Comparison of ENCODE assay signal across 8 cellular contexts in genomic region chr6:29887330-29887818, GRCh38. TPM values are rescaled to one million over a fixed set of nuclear protein-coding genes. Genes with fewer than 3 reads are reported as not detected.
DNase-seq lines count a peak whose midpoint lies in the region; ATAC-seq and TF ChIP-seq lines count a peak whose summit lies in the region.

No MANE protein-coding gene starts in this region.

- H3K27ac ChIP-seq in parathyroid adenoma, result peak overlapping the region; percentile 79

- H3K36me3 ChIP-seq in Caco-2 (ENCODE audit: control insufficient read depth, insufficient read depth, low read length) (no peaks in the 10 kb centered on the region), Loucy (ENCODE audit: insufficient read depth, low read length) (no peaks in the 10 kb centered on the region), parathyroid adenoma (ENCODE audit: control insufficient read depth, insufficient read depth, low read length) (no peaks in the 10 kb centered on the region)

- CTCF ChIA-PET in Caco-2 (lab: Charles Lee), result interaction anchor here (1.1 kb wide), 1 partner anchor 78 kb away, joined by 4 read pairs; no protein-coding TSS in a partner anchor

- intact Hi-C loops in Caco-2 (cut with micrococcal nuclease; ENCODE audit: unreplicated experiment), result loop anchor here (5.0 kb wide), 1 partner anchor 90 kb away; no protein-coding TSS in a partner anchor

- H3K9ac ChIP-seq in Loucy (ENCODE audit: low read depth, low read length, poor library complexity, severe bottlenecking), result peak overlapping the region; percentile 97
- peak overlapping the region; percentile 4 for H3K9ac ChIP-seq in parathyroid adenoma

- no peaks in the 10 kb centered on the region for H4K20me1 ChIP-seq in Loucy (ENCODE audit: insufficient read depth, low read length, poor library complexity, severe bottlenecking)

- peaks cover 7% of the 10 kb centered on the region for H3K4me1 Mint-ChIP-seq in Caco-2 (ENCODE audit: low read depth, unreplicated experiment)

- TF ChIP-seq CTCF in Caco-2 (IDR thresholded peaks at IDR 0.05; ENCODE audit: insufficient read depth in 1 of 2, low read depth in 1 of 2, low read length in 1 of 2, severe bottlenecking in 1 of 2, unreplicated experiment in 1 of 2), result no peak
- no peak for TF ChIP-seq CTCF in Loucy (conservative IDR thresholded peaks at IDR 0.05; ENCODE audit: low read length)
- no peak for TF ChIP-seq CTCF in parathyroid adenoma (IDR thresholded peaks at IDR 0.05)

- peak overlapping the region; percentile 84 for H3K27ac Mint-ChIP-seq in Caco-2 (ENCODE audit: unreplicated experiment)

- H3K27me3 ChIP-seq in Caco-2 (replicated peaks; ENCODE audit: control insufficient read depth, insufficient read depth, low read length) (no peaks in the 10 kb centered on the region), Loucy (ENCODE audit: insufficient read depth, low read length, poor library complexity, severe bottlenecking) (no peaks in the 10 kb centered on the region), parathyroid adenoma (ENCODE audit: control insufficient read depth, insufficient read depth, low read length) (no peaks in the 10 kb centered on the region)

- no peaks in the 10 kb centered on the region for H3K36me3 Mint-ChIP-seq in Caco-2 (ENCODE audit: insufficient read depth, unreplicated experiment)

- H3K79me2 ChIP-seq in Loucy (ENCODE audit: insufficient read depth, low read length) (peaks cover 10% of the 10 kb centered on the region; the same call in 1 of the 2 replicates), parathyroid adenoma (no peaks in the 10 kb centered on the region)

- POLR2A ChIA-PET in Caco-2 (lab: Charles Lee), result interaction anchor here (0.7 kb wide), 1 partner anchor 249 kb away, joined by 8 read pairs; no protein-coding TSS in a partner anchor

- H3K9me3 ChIP-seq in Caco-2 (no peaks in the 10 kb centered on the region), Loucy (ENCODE audit: insufficient read depth, low read depth, low read length) (no peaks in the 10 kb centered on the region), parathyroid adenoma (ENCODE audit: control insufficient read depth, low read length) (no peaks in the 10 kb centered on the region)

- H3K4me3 ChIP-seq in Caco-2 (ENCODE audit: low read depth, low read length) (peak overlapping the region; percentile 66), Loucy (ENCODE audit: low read length, poor library complexity, severe bottlenecking) (peak overlapping the region; percentile 95), parathyroid adenoma (ENCODE audit: low read depth, low read length) (peak overlapping the region; percentile 87)

- H3K4me2 ChIP-seq in Loucy (ENCODE audit: low read depth, low read length, poor library complexity, severe bottlenecking), result peak overlapping the region; percentile 90
- peak overlapping the region; percentile 90 for H3K4me2 ChIP-seq in parathyroid adenoma (ENCODE audit: low read length)

- H3K9me3 Mint-ChIP-seq in Caco-2 (ENCODE audit: unreplicated experiment), result no peaks in the 10 kb centered on the region

- peak overlapping the region; percentile 72 for H3K4me3 Mint-ChIP-seq in Caco-2 (ENCODE audit: unreplicated experiment)

- H3K9me2 ChIP-seq in Loucy (replicated peaks; ENCODE audit: low read depth, low read length), result no peaks in the 10 kb centered on the region

- H3K4me1 ChIP-seq in Caco-2, result no peaks in the 10 kb centered on the region; the same call in 1 of the 2 replicates
- H3K4me1 ChIP-seq in Loucy (ENCODE audit: insufficient read depth, low read length, poor library complexity, severe bottlenecking), result peaks cover 15% of the 10 kb centered on the region
- H3K4me1 ChIP-seq in parathyroid adenoma, result no peaks in the 10 kb centered on the region

- H3K27me3 Mint-ChIP-seq in Caco-2 (ENCODE audit: insufficient read depth, unreplicated experiment), result no peaks in the 10 kb centered on the region

- no peaks in the 10 kb centered on the region for H3F3A ChIP-seq in Loucy (ENCODE audit: low read depth)

- ATAC-seq in GM21576 (IDR thresholded peaks at IDR 0.05; ENCODE audit: unreplicated experiment), result peak; percentile 26

- H2AFZ ChIP-seq in Loucy (ENCODE audit: low read length) (peak overlapping the region; percentile 88), parathyroid adenoma (peak overlapping the region; percentile 98)

- BruUV-seq in Caco-2 (replicated peaks; lab: Mats Ljungman, UMichigan), result no TSS peak

- DNase-seq in Caco-2, result peak; percentile 32 to 48
- DNase-seq in activated effector memory CD4-positive, alpha-beta T cell treated with anti-CD3 and anti-CD28 coated beads, Interleukin-2, amount 50 U/mL, for 16 hours, result peak; percentile 72
- peak; percentile 10 for DNase-seq in germinal center (ENCODE audit: low spot score)
- DNase-seq in dedifferentiated amniotic fluid mesenchymal stem cell (ENCODE audit: extremely low spot score), result no peak
- no peak for DNase-seq in OCI-M2 (lab: John Stamatoyannopoulos, UW; ENCODE audit: unreplicated experiment)

RNA-seq across cellular contexts. Expression of gene HLA-A, which starts 55.0 kb away (rescaled TPM):
- 192 and 198 TPM in 2 replicates for total RNA-seq in Caco-2 (2022)

RNA-seq across cellular contexts. Expression of gene HLA-G, which starts 59.7 kb away (rescaled TPM):
- total RNA-seq in Caco-2 (2022), result 0.88 TPM in 1 of 2 replicates, not detected in the other

Comparison
In these comparisons a context has a peak if more than half of its experiments do, and no peak if none do; other contexts are left out.
1. DNase-seq: peak in Caco-2 (2 of 2), activated effector memory CD4-positive, alpha-beta T cell treated with anti-CD3 and anti-CD28 coated beads, Interleukin-2, amount 50 U/mL, for 16 hours (single experiment) and germinal center (single experiment); none in dedifferentiated amniotic fluid mesenchymal stem cell (single experiment) and OCI-M2 (single experiment).
2. Peak in every context shown above with its lines, with median percentiles within 50 percentile points of each other: H3K4me3 ChIP-seq.